Comparison of ENCODE assay signal across 8 cellular contexts in the genomic region with DNA sequence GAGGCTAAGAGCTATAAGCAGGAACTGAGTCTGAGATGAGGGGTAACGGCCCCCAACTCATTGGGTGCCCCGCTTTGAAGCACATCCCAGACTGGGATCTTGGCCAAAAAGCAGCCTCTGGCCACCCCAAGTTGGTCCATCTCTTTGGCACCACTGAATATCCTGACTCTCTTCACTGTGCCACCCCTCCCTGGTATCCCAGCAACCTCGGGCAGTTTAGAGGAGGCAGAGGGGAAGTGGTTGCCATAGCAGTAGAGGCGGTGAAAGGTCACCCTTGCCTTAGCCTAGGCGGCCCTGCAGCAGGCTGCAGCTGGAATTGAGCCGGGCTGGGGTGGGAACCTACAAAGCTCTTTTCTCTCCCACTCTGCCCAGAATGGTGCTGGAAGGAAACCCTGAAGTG. TPM values are rescaled to one million over a fixed set of nuclear protein-coding genes. Genes with fewer than 3 reads are reported as not detected.
A peak's percentile ranks its signal among the peaks of the same experiment; 100 is the strongest.
DNase-seq lines count a peak whose midpoint lies in the region; ATAC-seq and TF ChIP-seq lines count a peak whose summit lies in the region.

No MANE protein-coding gene starts in this region.

- H3K9ac ChIP-seq in mucosa of rectum (ENCODE audit: low read depth in 1 of 2, low read length in 2 of 2), result peak overlapping the region; percentile 57 to 70

- no peaks in the 10 kb centered on the region for H3K9me3 ChIP-seq in mucosa of rectum (ENCODE audit: control insufficient read depth in 2 of 2, low read length in 2 of 2)

- H3K27me3 ChIP-seq in mucosa of rectum (ENCODE audit: control insufficient read depth in 2 of 2, insufficient read depth in 2 of 2, low read length in 2 of 2) (no peaks in the 10 kb centered on the region), foreskin keratinocyte (no peaks in the 10 kb centered on the region)

- peaks cover 8% of the 10 kb centered on the region for H3K36me3 Mint-ChIP-seq in activated CD4-positive, alpha-beta T cell treated with anti-CD3 and anti-CD28 coated beads, Interleukin-2, amount 10 ng/mL, durations not matched to agents 24 days and 14 days (ENCODE audit: low read depth)

- peak overlapping the region; percentile 91 for H3K4me3 Mint-ChIP-seq in activated CD4-positive, alpha-beta T cell treated with anti-CD3 and anti-CD28 coated beads, Interleukin-2, amount 10 ng/mL, durations not matched to agents 24 days and 14 days

- H3K27ac ChIP-seq in mucosa of rectum (ENCODE audit: low read depth in 2 of 2, low read length in 2 of 2), result no peak overlapping the region
- H3K27ac ChIP-seq in foreskin keratinocyte, result no peak overlapping the region

- no peak for ATAC-seq in GM18519 (IDR thresholded peaks at IDR 0.05; ENCODE audit: low FRiP score, unreplicated experiment)
- no peak for ATAC-seq in foreskin keratinocyte

- H3K9me3 Mint-ChIP-seq in activated CD4-positive, alpha-beta T cell treated with anti-CD3 and anti-CD28 coated beads, Interleukin-2, amount 10 ng/mL, durations not matched to agents 24 days and 14 days, result peaks cover 2% of the 10 kb centered on the region

- H3K4me1 ChIP-seq in mucosa of rectum (ENCODE audit: control insufficient read depth in 2 of 2, insufficient read depth in 2 of 2, low read length in 2 of 2) (peaks cover 10 to 13% of the 10 kb centered on the region in 2 donors), foreskin keratinocyte (no peaks in the 10 kb centered on the region)

- peak overlapping the region; percentile 59 to 65 for H3K4me3 ChIP-seq in cardiac fibroblast (replicated peaks in 1 of 2; ENCODE audit: low read depth in 2 of 2, low read length in 2 of 2)
- H3K4me3 ChIP-seq in mucosa of rectum (ENCODE audit: low read length in 2 of 2), result peak overlapping the region; percentile 62 to 66

- peak overlapping the region; percentile 83 for H3K27ac Mint-ChIP-seq in activated CD4-positive, alpha-beta T cell treated with anti-CD3 and anti-CD28 coated beads, Interleukin-2, amount 10 ng/mL, durations not matched to agents 24 days and 14 days

- intact Hi-C loops in activated CD4-positive, alpha-beta T cell treated with anti-CD3 and anti-CD28 coated beads, Interleukin-2, amount 10 ng/mL, durations not matched to agents 24 days and 14 days (cut with micrococcal nuclease), result loop anchor here (5.0 kb wide), 1 partner anchor 150 kb away; a partner anchor contains a TSS

- H3K27me3 Mint-ChIP-seq in activated CD4-positive, alpha-beta T cell treated with anti-CD3 and anti-CD28 coated beads, Interleukin-2, amount 10 ng/mL, durations not matched to agents 24 days and 14 days, result no peaks in the 10 kb centered on the region

- TF ChIP-seq CTCF in cardiac fibroblast (IDR thresholded peaks at IDR 0.05; ENCODE audit: low read depth, low read length) (no peak), foreskin keratinocyte (conservative IDR thresholded peaks at IDR 0.05) (no peak)

- peak; percentile 78 for DNase-seq in activated CD4-positive, alpha-beta T cell treated with anti-CD3 and anti-CD28 coated beads, Interleukin-2, amount 10 ng/mL, durations not matched to agents 24 days and 14 days
- no peak for DNase-seq in activated CD4-positive, alpha-beta T cell treated with anti-CD3 and anti-CD28 coated beads, Interleukin-2, amount 50 U/mL, for 1 hour
- peak; percentile 50 for DNase-seq in NOMO-1 treated with dmso at 0.1 percent for 144 hours (lab: John Stamatoyannopoulos, UW; ENCODE audit: unreplicated experiment)
- peak in 1 of 2 donors; percentile 36 for DNase-seq in cardiac fibroblast (ENCODE audit: low read depth in 2 of 2)
- no peak for DNase-seq in cerebellar nuclear complex (lab: John Stamatoyannopoulos, UW)
- DNase-seq in foreskin keratinocyte, result no peak

- H3K36me3 ChIP-seq in mucosa of rectum (ENCODE audit: control insufficient read depth in 2 of 2, insufficient read depth in 2 of 2, low read length in 2 of 2), result peaks cover 0 to 7% of the 10 kb centered on the region in 2 donors

- H3K4me1 Mint-ChIP-seq in activated CD4-positive, alpha-beta T cell treated with anti-CD3 and anti-CD28 coated beads, Interleukin-2, amount 10 ng/mL, durations not matched to agents 24 days and 14 days, result peaks cover 28% of the 10 kb centered on the region

RNA-seq across cellular contexts. Expression of a gene that starts 1.1 kb away (rescaled TPM):
- 16.1 and 18.3 TPM in 2 replicates for total RNA-seq in activated CD4-positive, alpha-beta T cell treated with anti-CD3 and anti-CD28 coated beads, Interleukin-2, amount 10 ng/mL, durations not matched to agents 24 days and 14 days
- total RNA-seq in foreskin keratinocyte, result 11.1 and 11.7 TPM in 2 replicates
- polyA plus RNA-seq in foreskin keratinocyte, result 7.5 and 8.2 TPM in 2 replicates

RNA-seq across cellular contexts. Expression of a gene that starts 12.5 kb away (rescaled TPM):
- 97.1 and 106 TPM in 2 replicates for total RNA-seq in activated CD4-positive, alpha-beta T cell treated with anti-CD3 and anti-CD28 coated beads, Interleukin-2, amount 10 ng/mL, durations not matched to agents 24 days and 14 days
- total RNA-seq in foreskin keratinocyte, result 64.9 and 73.3 TPM in 2 replicates
- polyA plus RNA-seq in foreskin keratinocyte, result 61.8 and 69.0 TPM in 2 replicates

RNA-seq across cellular contexts. Expression of a gene that starts 29.1 kb away (rescaled TPM):
- 102 TPM in 2 replicates for total RNA-seq in activated CD4-positive, alpha-beta T cell treated with anti-CD3 and anti-CD28 coated beads, Interleukin-2, amount 10 ng/mL, durations not matched to agents 24 days and 14 days
- 83.1 and 106 TPM in 2 replicates for total RNA-seq in foreskin keratinocyte
- 126 and 158 TPM in 2 replicates for polyA plus RNA-seq in foreskin keratinocyte

RNA-seq across cellular contexts. Expression of a gene that starts 42.7 kb away (rescaled TPM):
- total RNA-seq in activated CD4-positive, alpha-beta T cell treated with anti-CD3 and anti-CD28 coated beads, Interleukin-2, amount 10 ng/mL, durations not matched to agents 24 days and 14 days, result 17.6 and 18.3 TPM in 2 replicates
- total RNA-seq in foreskin keratinocyte, result 11.5 and 12.8 TPM in 2 replicates
- polyA plus RNA-seq in foreskin keratinocyte, result 7.1 and 7.3 TPM in 2 replicates

RNA-seq across cellular contexts. Expression of a gene that starts 46.9 kb away (rescaled TPM):
- 0.09 TPM in 1 of 2 replicates, not detected in the other for total RNA-seq in activated CD4-positive, alpha-beta T cell treated with anti-CD3 and anti-CD28 coated beads, Interleukin-2, amount 10 ng/mL, durations not matched to agents 24 days and 14 days
- total RNA-seq in foreskin keratinocyte, result not detected in 2 replicates
- not detected in 2 replicates for polyA plus RNA-seq in foreskin keratinocyte

Comparison
In these comparisons a context has a peak if more than half of its experiments do, and no peak if none do; other contexts are left out.
1. DNase-seq: peak in activated CD4-positive, alpha-beta T cell treated with anti-CD3 and anti-CD28 coated beads, Interleukin-2, amount 10 ng/mL, durations not matched to agents 24 days and 14 days (single experiment) and NOMO-1 treated with dmso at 0.1 percent for 144 hours (single experiment); none in activated CD4-positive, alpha-beta T cell treated with anti-CD3 and anti-CD28 coated beads, Interleukin-2, amount 50 U/mL, for 1 hour (single experiment), cerebellar nuclear complex (0 of 2) and foreskin keratinocyte (0 of 2).